33 cellular contexts compared by ENCODE assay signal in genomic region chr5:36660397-36661049, GRCh38. TPM values are rescaled to one million over a fixed set of nuclear protein-coding genes. Genes with fewer than 3 reads are reported as not detected.
DNase-seq lines count a peak whose midpoint lies in the region; ATAC-seq, FAIRE-seq and TF ChIP-seq lines count a peak whose summit lies in the region.
"Had no signal": no experiment of that assay in that cellular context is flagged by ENCODE, and none has a peak within 500 bp of the region (broad histone marks: within the 10 kb centered on the region; RNA-seq: fewer than 3 reads in every experiment).

No MANE protein-coding gene starts in this region.

- intact Hi-C loops in HepG2 (cut with micrococcal nuclease; ENCODE audit: unreplicated experiment) = no loop called here
- intact Hi-C loops in right lobe of liver (cut with DNase I) = no loop called here
- intact Hi-C loops in activated naive CD4-positive, alpha-beta T cell treated with anti-CD3 and anti-CD28 coated beads for 36 hours (cut with micrococcal nuclease) = no loop called here
- intact Hi-C loops in posterior cingulate gyrus (cut with DNase I) = loop anchor here (5.0 kb wide), 1 partner anchor 53 kb away; the partner anchor contains the start of gene SLC1A3

- H3K4me2 ChIP-seq in HepG2 (ENCODE audit: low read depth, low read length) (no peak overlapping the region), mesenchymal stem cell (ENCODE audit: low read length, poor library complexity, severe bottlenecking) (no peak overlapping the region)

- CTCF ChIA-PET in HepG2 (lab: Yijun Ruan, JAX; ENCODE audit: low intra/inter-chr PET ratio, low total read pairs) = no interaction called here
- CTCF ChIA-PET in activated naive CD4-positive, alpha-beta T cell treated with anti-CD3 and anti-CD28 coated beads for 36 hours (lab: Charles Lee) = no interaction called here

- H3K27ac ChIP-seq in HepG2 (ENCODE audit: extremely low read length, insufficient read depth, low read length) (no peak overlapping the region), right lobe of liver (no peak overlapping the region), mesenchymal stem cell (ENCODE audit: low read length, poor library complexity, severe bottlenecking) (no peak overlapping the region)
- H3K27ac ChIP-seq: adrenal gland, cardiac muscle cell, gastroesophageal sphincter, ovary, thoracic aorta had no signal

- no peaks in the 10 kb centered on the region for H4K20me1 ChIP-seq in HepG2 (ENCODE audit: insufficient read depth, low read length)

- no TSS peak for BruUV-seq in HepG2 (replicated peaks; lab: Mats Ljungman, UMichigan)

- H2BK5ac ChIP-seq in mesenchymal stem cell (ENCODE audit: low read depth, low read length, poor library complexity, severe bottlenecking) = no peak overlapping the region

- TF ChIP-seq POLR2A in HepG2 (IDR thresholded peaks at IDR 0.05; ENCODE audit: insufficient read depth in 1 of 2, low read depth in 2 of 2, low read length in 2 of 2) (no peak), right lobe of liver (IDR thresholded peaks at IDR 0.05) (no peak)

- H3K27ac Mint-ChIP-seq in mesothelial cell of epicardium = peak overlapping the region; percentile 96
- no peak overlapping the region for H3K27ac Mint-ChIP-seq in activated naive CD4-positive, alpha-beta T cell treated with anti-CD3 and anti-CD28 coated beads for 36 hours
- H3K27ac Mint-ChIP-seq: activated B cell treated with CpG ODN at 0.5 μM for 24 hours; CD4-positive, alpha-beta memory T cell; HFFc6; IgD-negative memory B cell; nephron progenitor cell; stimulated activated effector memory CD8-positive, alpha-beta T cell treated with anti-CD3 and anti-CD28 coated beads, Interleukin-12 subunit alpha, Interleukin-12 subunit beta, amount 100 ng/mL, for 72 hours had no signal

- 23% methylated on average over 5 of the region's 5 CpGs for WGBS in HepG2 (ENCODE audit: low lambda C conversion rate)
- WGBS in right lobe of liver (ENCODE audit: insufficient coverage, low coverage, low lambda C conversion rate, missing lambda C conversion rate) = 70% methylated on average over 5 of the region's 5 CpGs
- WGBS in mesenchymal stem cell = 81% methylated on average over 4 of the region's 5 CpGs

- H2AFZ ChIP-seq in HepG2 (ENCODE audit: low read length) = no peak overlapping the region
- no peak overlapping the region for H2AFZ ChIP-seq in mesenchymal stem cell (ENCODE audit: low read depth, low read length)

- TF ChIP-seq RAD21 in HepG2 (CRISPR knock-in tag; IDR thresholded peaks at IDR 0.05) = no peak

- no peak overlapping the region for H2BK120ac ChIP-seq in mesenchymal stem cell (ENCODE audit: low read depth, low read length)

- H4K8ac ChIP-seq in mesenchymal stem cell (ENCODE audit: low read length) = no peak overlapping the region

- H3K27me3 ChIP-seq in HepG2 (ENCODE audit: control insufficient read depth in 1 of 2, insufficient read depth in 2 of 2, low read length in 2 of 2) (no peaks in the 10 kb centered on the region), right lobe of liver (no peaks in the 10 kb centered on the region), mesenchymal stem cell (ENCODE audit: control insufficient read depth in 1 of 2, insufficient read depth in 1 of 2, low read length in 2 of 2) (no peaks in the 10 kb centered on the region)
- H3K27me3 ChIP-seq: adrenal gland, cardiac muscle cell, gastroesophageal sphincter, ovary had no signal

- in situ Hi-C loops in HepG2 (cut with HindIII; ENCODE audit: extremely low pct_ligation_motif_present, low pct_unique_long_range_greater_than_20kb) = no loop called here

- H3K4me3 Mint-ChIP-seq in mesothelial cell of epicardium = no peak overlapping the region
- H3K4me3 Mint-ChIP-seq in activated naive CD4-positive, alpha-beta T cell treated with anti-CD3 and anti-CD28 coated beads for 36 hours = no peak overlapping the region
- H3K4me3 Mint-ChIP-seq: activated B cell treated with CpG ODN at 0.5 μM for 24 hours; CD4-positive, alpha-beta memory T cell; HFFc6; IgD-negative memory B cell; nephron progenitor cell; stimulated activated effector memory CD8-positive, alpha-beta T cell treated with anti-CD3 and anti-CD28 coated beads, Interleukin-12 subunit alpha, Interleukin-12 subunit beta, amount 100 ng/mL, for 72 hours had no signal

- no peak for FAIRE-seq in HepG2 (lab: Jason Lieb, UNC)
- FAIRE-seq: RCC 7860 had no signal

- H3K9ac ChIP-seq in HepG2 (ENCODE audit: insufficient read depth, low read depth, low read length) (no peak overlapping the region), mesenchymal stem cell (ENCODE audit: low read length) (no peak overlapping the region)

- TF ChIP-seq EP300 in HepG2 (IDR thresholded peaks at IDR 0.05; ENCODE audit: low read depth in 2 of 2, low read length in 2 of 2) (no peak), HepG2 (CRISPR knock-in tag; IDR thresholded peaks at IDR 0.05; ENCODE audit: borderline replicate concordance) (no peak)

- H3K9me3 Mint-ChIP-seq in mesothelial cell of epicardium = no peaks in the 10 kb centered on the region
- H3K9me3 Mint-ChIP-seq in activated naive CD4-positive, alpha-beta T cell treated with anti-CD3 and anti-CD28 coated beads for 36 hours = no peaks in the 10 kb centered on the region
- H3K9me3 Mint-ChIP-seq: activated B cell treated with CpG ODN at 0.5 μM for 24 hours; HFFc6; IgD-negative memory B cell; stimulated activated effector memory CD8-positive, alpha-beta T cell treated with anti-CD3 and anti-CD28 coated beads, Interleukin-12 subunit alpha, Interleukin-12 subunit beta, amount 100 ng/mL, for 72 hours had no signal

- H2BK12ac ChIP-seq in mesenchymal stem cell (ENCODE audit: low read length in 2 of 2) = no peak overlapping the region

- H4K91ac ChIP-seq in mesenchymal stem cell (ENCODE audit: low read length) = no peak overlapping the region

- H3K9me3 ChIP-seq in HepG2 (ENCODE audit: low read length) (no peaks in the 10 kb centered on the region), right lobe of liver (no peaks in the 10 kb centered on the region), mesenchymal stem cell (ENCODE audit: control insufficient read depth, low read length) (no peaks in the 10 kb centered on the region)
- H3K9me3 ChIP-seq: adrenal gland, gastroesophageal sphincter, ovary, thoracic aorta had no signal

- no peak for DNase-seq in HepG2 (ENCODE audit: low spot score)
- DNase-seq in right lobe of liver = no peak
- peak; percentile 26 to 68 for DNase-seq in dermis microvascular lymphatic vessel endothelial cell (ENCODE audit: low read depth in 2 of 2)
- no peak for DNase-seq in mesothelial cell of epicardium (ENCODE audit: low spot score in 2 of 2, unreplicated experiment in 2 of 2)
- DNase-seq in activated naive CD4-positive, alpha-beta T cell treated with anti-CD3 and anti-CD28 coated beads for 36 hours = no peak
- no peak for DNase-seq in dedifferentiated amniotic fluid mesenchymal stem cell (ENCODE audit: extremely low spot score)
- no peak for DNase-seq in posterior cingulate gyrus
- DNase-seq in mesenchymal stem cell = no peak
- DNase-seq: 8988T; activated B cell treated with CpG ODN at 0.5 μM for 24 hours; activated naive CD4-positive, alpha-beta T cell treated with Interleukin-2 at 50 U/mL for 16 hours; adrenal gland; CD4-positive, alpha-beta memory T cell; dermis blood vessel endothelial cell; DMS153; HFFc6; hypothalamus; left ventricle myocardium superior; NCI-H1417; NCI-H2029 treated with DMSO at 0.1 percent for 48 hours; NCI-H2227 treated with DMSO at 0.1 percent for 48 hours; NCI-H69; nephron progenitor cell; ovary; stimulated activated CD4-positive, alpha-beta T cell treated with anti-CD3 and anti-CD28 coated beads, Interleukin-12 subunit alpha, Interleukin-12 subunit beta, amount 100 ng/mL, for 4 hours; stimulated activated CD4-positive, alpha-beta T cell treated with anti-CD3 and anti-CD28 coated beads, Interleukin-4, amount 100 ng/mL, for 24 hours had no signal

- H2BK15ac ChIP-seq in mesenchymal stem cell (ENCODE audit: low read depth, poor library complexity, severe bottlenecking) = no peak overlapping the region

- POLR2A ChIA-PET in HepG2 (lab: Yijun Ruan, JAX) = no interaction called here

- no peak overlapping the region for H3K18ac ChIP-seq in mesenchymal stem cell (ENCODE audit: low read depth in 1 of 2, low read length in 2 of 2)

- H2AK5ac ChIP-seq in mesenchymal stem cell (ENCODE audit: low read length, severe bottlenecking) = no peak overlapping the region

- peaks cover 56% of the 10 kb centered on the region for H3K4me1 Mint-ChIP-seq in mesothelial cell of epicardium
- H3K4me1 Mint-ChIP-seq in activated naive CD4-positive, alpha-beta T cell treated with anti-CD3 and anti-CD28 coated beads for 36 hours (ENCODE audit: low read depth) = no peaks in the 10 kb centered on the region
- H3K4me1 Mint-ChIP-seq: activated B cell treated with CpG ODN at 0.5 μM for 24 hours; CD4-positive, alpha-beta memory T cell; IgD-negative memory B cell; stimulated activated effector memory CD8-positive, alpha-beta T cell treated with anti-CD3 and anti-CD28 coated beads, Interleukin-12 subunit alpha, Interleukin-12 subunit beta, amount 100 ng/mL, for 72 hours had no signal

- peaks cover 7% of the 10 kb centered on the region for H3K36me3 Mint-ChIP-seq in mesothelial cell of epicardium
- no peaks in the 10 kb centered on the region for H3K36me3 Mint-ChIP-seq in activated naive CD4-positive, alpha-beta T cell treated with anti-CD3 and anti-CD28 coated beads for 36 hours (ENCODE audit: low read depth)
- H3K36me3 Mint-ChIP-seq: CD4-positive, alpha-beta memory T cell; IgD-negative memory B cell; stimulated activated effector memory CD8-positive, alpha-beta T cell treated with anti-CD3 and anti-CD28 coated beads, Interleukin-12 subunit alpha, Interleukin-12 subunit beta, amount 100 ng/mL, for 72 hours had no signal

- H3K36me3 ChIP-seq in HepG2 (replicated peaks in 1 of 2; ENCODE audit: control insufficient read depth in 1 of 2, insufficient read depth in 2 of 2, low read length in 2 of 2) (no peaks in the 10 kb centered on the region), right lobe of liver (no peaks in the 10 kb centered on the region), mesenchymal stem cell (ENCODE audit: control insufficient read depth in 1 of 2, insufficient read depth in 2 of 2, low read depth in 1 of 2, low read length in 2 of 2) (no peaks in the 10 kb centered on the region)
- H3K36me3 ChIP-seq: adrenal gland, cardiac muscle cell, gastroesophageal sphincter, ovary, thoracic aorta had no signal

- TF ChIP-seq CTCF in HepG2 (CRISPR knock-in tag; IDR thresholded peaks at IDR 0.05) (no peak), right lobe of liver (IDR thresholded peaks at IDR 0.05) (no peak), mesothelial cell of epicardium (IDR thresholded peaks at IDR 0.05; ENCODE audit: unreplicated experiment) (no peak)

- H3K14ac ChIP-seq in mesenchymal stem cell (ENCODE audit: low read length in 2 of 2) = no peak overlapping the region

- no peak for ATAC-seq in HepG2
- ATAC-seq in right lobe of liver = no peak
- ATAC-seq: gastroesophageal sphincter; left ventricle myocardium superior; sciatic nerve; stimulated activated effector memory CD8-positive, alpha-beta T cell treated with anti-CD3 and anti-CD28 coated beads, Interleukin-12 subunit alpha, Interleukin-12 subunit beta, amount 100 ng/mL, for 72 hours had no signal

- no peaks in the 10 kb centered on the region for H3K27me3 Mint-ChIP-seq in mesothelial cell of epicardium (ENCODE audit: low read depth)
- H3K27me3 Mint-ChIP-seq in activated naive CD4-positive, alpha-beta T cell treated with anti-CD3 and anti-CD28 coated beads for 36 hours (ENCODE audit: low read depth) = peaks cover 16% of the 10 kb centered on the region

- H3K23ac ChIP-seq in mesenchymal stem cell (ENCODE audit: low read length in 2 of 2) = no peak overlapping the region

- H3K4me3 ChIP-seq in HepG2 (replicated peaks in 1 of 3; ENCODE audit: insufficient read depth in 1 of 3, low read depth in 2 of 3, low read length in 3 of 3) = no peak overlapping the region
- H3K4me3 ChIP-seq in right lobe of liver = no peak overlapping the region
- no peak overlapping the region for H3K4me3 ChIP-seq in mesenchymal stem cell (ENCODE audit: insufficient read depth in 1 of 2, low read depth in 1 of 2, low read length in 2 of 2)
- H3K4me3 ChIP-seq: adrenal gland, cardiac muscle cell, gastroesophageal sphincter, ovary, thoracic aorta had no signal

- no peaks in the 10 kb centered on the region for H3K79me1 ChIP-seq in mesenchymal stem cell (replicated peaks; ENCODE audit: low read length, poor library complexity, severe bottlenecking)

- no peak overlapping the region for H3K4ac ChIP-seq in mesenchymal stem cell (ENCODE audit: low read depth in 1 of 2, low read length in 2 of 2)

- H3K79me2 ChIP-seq in HepG2 (ENCODE audit: insufficient read depth, low read length) = no peaks in the 10 kb centered on the region

- H3K4me1 ChIP-seq in HepG2 (ENCODE audit: insufficient read depth, low read length) (no peaks in the 10 kb centered on the region), right lobe of liver (peaks cover 0 to 4% (median 0%) of the 10 kb centered on the region in 4 donors), mesenchymal stem cell (ENCODE audit: control insufficient read depth, insufficient read depth, low read depth, low read length) (no peaks in the 10 kb centered on the region)

RNA-seq across cellular contexts. Expression of gene SLC1A3, which starts 54.1 kb away (rescaled TPM):
- total RNA-seq in HepG2 (2016; rRNA removed; fragmentation: Illumina TruSeq; extraction: Trizol) = not detected in 2 replicates
- 0.09 TPM in 1 of 2 replicates, not detected in the other for total RNA-seq in HepG2 (2016; cell fraction: cytosol; rRNA removed; fragmentation: Illumina TruSeq; extraction: Trizol; ENCODE audit: low read depth)
- 0.04 TPM in 1 of 2 replicates, not detected in the other for total RNA-seq in HepG2 (2016; cell fraction: insoluble cytoplasmic fraction; rRNA removed; fragmentation: Illumina TruSeq; extraction: Trizol)
- 0.12 TPM in 1 of 2 replicates, not detected in the other for total RNA-seq in HepG2 (2016; cell fraction: membrane; rRNA removed; fragmentation: Illumina TruSeq; extraction: Trizol)
- not detected in 2 replicates for total RNA-seq in HepG2 (2016; cell fraction: nucleus; rRNA removed; fragmentation: Illumina TruSeq; extraction: Trizol)
- 0.09 TPM in 1 of 2 replicates, not detected in the other for polyA plus RNA-seq in HepG2 (2011; rRNA removed)
- 0.05 TPM in 1 of 2 replicates, not detected in the other for polyA plus RNA-seq in HepG2 (2011; cell fraction: cytosol; rRNA removed)
- not detected in 2 replicates for polyA plus RNA-seq in HepG2 (2011; cell fraction: nucleus; rRNA removed)
- polyA plus RNA-seq in HepG2 (2012) = not detected in 2 replicates
- polyA plus RNA-seq in HepG2 (2016; cell fraction: cytosol; fragmentation: Illumina TruSeq; extraction: Trizol; ENCODE audit: low read depth) = not detected in 2 replicates
- polyA plus RNA-seq in HepG2 (2016; cell fraction: insoluble cytoplasmic fraction; fragmentation: Illumina TruSeq; extraction: Trizol; ENCODE audit: low read depth) = not detected in 2 replicates
- polyA plus RNA-seq in HepG2 (2016; cell fraction: membrane; fragmentation: Illumina TruSeq; extraction: Trizol; ENCODE audit: low read depth) = not detected in 2 replicates
- not detected in 2 replicates for polyA plus RNA-seq in HepG2 (2016; cell fraction: nucleus; fragmentation: Illumina TruSeq; extraction: Trizol; ENCODE audit: insufficient read depth, low read depth)
- 126 TPM in 1 of 2 replicates, not detected in the other for polyA minus RNA-seq in HepG2 (2011; rRNA and poly(A)+ RNA removed; ENCODE audit: low replicate concordance)
- 0.89 TPM in 1 of 2 replicates, not detected in the other for polyA minus RNA-seq in HepG2 (2011; cell fraction: cytosol; rRNA and poly(A)+ RNA removed)
- not detected in 2 replicates for polyA minus RNA-seq in HepG2 (2011; cell fraction: nucleus; rRNA and poly(A)+ RNA removed)
- total RNA-seq in right lobe of liver = 10 to 100 TPM in 1 of 6 experiments, 1 to 10 TPM in 5; 4.7 to 15.1 (median 6.1) TPM
- total RNA-seq in dermis microvascular lymphatic vessel endothelial cell = not detected in 2 replicates
- 55.0 to 59.4 TPM (median 56.3 TPM) in 3 replicates for total RNA-seq in mesothelial cell of epicardium
- under 1 TPM; 0.86 to 0.99 TPM for total RNA-seq in activated naive CD4-positive, alpha-beta T cell treated with anti-CD3 and anti-CD28 coated beads for 36 hours
- polyA plus RNA-seq in mesenchymal stem cell (2013, experiment 1 of 2) = not detected
- polyA plus RNA-seq in mesenchymal stem cell (2013, experiment 2 of 2) = 0.04 TPM
- polyA plus RNA-seq: CD4-positive, alpha-beta memory T cell; IgD-negative memory B cell had no signal

Comparison
In these comparisons a context has a peak if more than half of its experiments do, and no peak if none do; other contexts are left out.
1. DNase-seq: peak in dermis microvascular lymphatic vessel endothelial cell (2 of 2); none in HepG2 (single experiment), right lobe of liver (0 of 3), mesothelial cell of epicardium (0 of 2), activated naive CD4-positive, alpha-beta T cell treated with anti-CD3 and anti-CD28 coated beads for 36 hours (single experiment), dedifferentiated amniotic fluid mesenchymal stem cell (single experiment), posterior cingulate gyrus (0 of 10) and mesenchymal stem cell (single experiment).